In the genomic region with DNA sequence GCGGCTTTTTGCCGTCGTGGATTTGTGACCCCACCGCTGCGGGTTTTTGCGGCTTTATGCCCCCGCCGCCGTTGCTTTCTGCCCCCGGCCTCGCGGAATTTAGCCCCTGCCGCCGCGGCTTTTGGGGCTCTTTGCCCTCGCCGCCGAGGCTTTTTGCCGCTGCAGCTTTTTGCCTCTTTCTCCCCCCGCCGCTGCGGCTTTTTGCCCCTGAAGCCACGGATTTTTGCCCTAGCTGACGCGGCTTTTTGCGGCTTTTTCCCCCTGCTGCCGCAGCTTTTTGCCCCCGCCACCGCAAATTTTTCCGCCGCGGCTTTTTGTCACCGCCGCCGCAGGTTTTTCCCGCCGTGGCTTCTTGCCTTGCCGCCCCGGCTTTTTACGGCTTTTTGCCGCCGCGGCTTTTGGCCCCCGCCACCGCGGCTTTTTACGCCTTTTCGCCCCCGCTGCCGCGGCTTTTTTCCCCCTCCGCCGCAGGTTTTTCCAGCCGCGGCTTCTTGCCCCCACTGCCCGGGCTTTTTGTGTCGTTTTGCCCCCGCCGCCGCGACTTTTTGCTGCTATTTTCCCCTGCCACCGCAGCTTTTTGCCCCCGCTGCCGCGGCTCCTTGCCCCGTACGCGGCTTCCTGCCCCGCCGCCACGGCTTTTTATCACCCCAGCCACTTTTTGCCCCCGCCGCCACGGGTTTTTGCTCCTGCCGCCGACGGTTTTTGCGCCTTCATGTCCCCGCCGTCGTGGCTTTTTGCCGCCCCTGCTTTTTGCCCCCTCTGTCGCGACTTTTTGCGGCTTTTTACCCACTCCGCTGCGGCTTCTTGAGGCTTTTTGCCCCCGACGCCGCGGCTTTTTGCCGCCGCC, we compare ENCODE assay signal across 1 cellular context.
TF ChIP-seq lines count a peak whose summit lies in the region.

No MANE protein-coding gene starts in this region.

TF ChIP-seq in HepG2, 621 proteins besides CTCF, POLR2A, EP300 and RAD21 (continued from another document):
- TF ChIP-seq, protein P1, sequence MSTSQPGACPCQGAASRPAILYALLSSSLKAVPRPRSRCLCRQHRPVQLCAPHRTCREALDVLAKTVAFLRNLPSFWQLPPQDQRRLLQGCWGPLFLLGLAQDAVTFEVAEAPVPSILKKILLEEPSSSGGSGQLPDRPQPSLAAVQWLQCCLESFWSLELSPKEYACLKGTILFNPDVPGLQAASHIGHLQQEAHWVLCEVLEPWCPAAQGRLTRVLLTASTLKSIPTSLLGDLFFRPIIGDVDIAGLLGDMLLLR (CRISPR knock-in tag; IDR thresholded peaks at IDR 0.05): no peak
- TF ChIP-seq FOXP1 (IDR thresholded peaks at IDR 0.05): no peak
- no peak for TF ChIP-seq FOXP1 (CRISPR knock-in tag; IDR thresholded peaks at IDR 0.05)
- TF ChIP-seq KLF16 (CRISPR knock-in tag; IDR thresholded peaks at IDR 0.05): no peak
- TF ChIP-seq, protein P2, sequence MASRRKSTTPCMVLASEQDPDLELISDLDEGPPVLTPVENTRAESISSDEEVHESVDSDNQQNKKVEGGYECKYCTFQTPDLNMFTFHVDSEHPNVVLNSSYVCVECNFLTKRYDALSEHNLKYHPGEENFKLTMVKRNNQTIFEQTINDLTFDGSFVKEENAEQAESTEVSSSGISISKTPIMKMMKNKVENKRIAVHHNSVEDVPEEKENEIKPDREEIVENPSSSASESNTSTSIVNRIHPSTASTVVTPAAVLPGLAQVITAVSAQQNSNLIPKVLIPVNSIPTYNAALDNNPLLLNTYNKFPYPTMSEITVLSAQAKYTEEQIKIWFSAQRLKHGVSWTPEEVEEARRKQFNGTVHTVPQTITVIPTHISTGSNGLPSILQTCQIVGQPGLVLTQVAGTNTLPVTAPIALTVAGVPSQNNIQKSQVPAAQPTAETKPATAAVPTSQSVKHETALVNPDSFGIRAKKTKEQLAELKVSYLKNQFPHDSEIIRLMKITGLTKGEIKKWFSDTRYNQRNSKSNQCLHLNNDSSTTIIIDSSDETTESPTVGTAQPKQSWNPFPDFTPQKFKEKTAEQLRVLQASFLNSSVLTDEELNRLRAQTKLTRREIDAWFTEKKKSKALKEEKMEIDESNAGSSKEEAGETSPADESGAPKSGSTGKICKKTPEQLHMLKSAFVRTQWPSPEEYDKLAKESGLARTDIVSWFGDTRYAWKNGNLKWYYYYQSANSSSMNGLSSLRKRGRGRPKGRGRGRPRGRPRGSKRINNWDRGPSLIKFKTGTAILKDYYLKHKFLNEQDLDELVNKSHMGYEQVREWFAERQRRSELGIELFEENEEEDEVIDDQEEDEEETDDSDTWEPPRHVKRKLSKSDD (CRISPR knock-in tag; IDR thresholded peaks at IDR 0.05; ENCODE audit: low read depth): no peak
- no peak for TF ChIP-seq TCF7L2 (IDR thresholded peaks at IDR 0.05; ENCODE audit: low read depth, low read length)
- TF ChIP-seq, protein P3, sequence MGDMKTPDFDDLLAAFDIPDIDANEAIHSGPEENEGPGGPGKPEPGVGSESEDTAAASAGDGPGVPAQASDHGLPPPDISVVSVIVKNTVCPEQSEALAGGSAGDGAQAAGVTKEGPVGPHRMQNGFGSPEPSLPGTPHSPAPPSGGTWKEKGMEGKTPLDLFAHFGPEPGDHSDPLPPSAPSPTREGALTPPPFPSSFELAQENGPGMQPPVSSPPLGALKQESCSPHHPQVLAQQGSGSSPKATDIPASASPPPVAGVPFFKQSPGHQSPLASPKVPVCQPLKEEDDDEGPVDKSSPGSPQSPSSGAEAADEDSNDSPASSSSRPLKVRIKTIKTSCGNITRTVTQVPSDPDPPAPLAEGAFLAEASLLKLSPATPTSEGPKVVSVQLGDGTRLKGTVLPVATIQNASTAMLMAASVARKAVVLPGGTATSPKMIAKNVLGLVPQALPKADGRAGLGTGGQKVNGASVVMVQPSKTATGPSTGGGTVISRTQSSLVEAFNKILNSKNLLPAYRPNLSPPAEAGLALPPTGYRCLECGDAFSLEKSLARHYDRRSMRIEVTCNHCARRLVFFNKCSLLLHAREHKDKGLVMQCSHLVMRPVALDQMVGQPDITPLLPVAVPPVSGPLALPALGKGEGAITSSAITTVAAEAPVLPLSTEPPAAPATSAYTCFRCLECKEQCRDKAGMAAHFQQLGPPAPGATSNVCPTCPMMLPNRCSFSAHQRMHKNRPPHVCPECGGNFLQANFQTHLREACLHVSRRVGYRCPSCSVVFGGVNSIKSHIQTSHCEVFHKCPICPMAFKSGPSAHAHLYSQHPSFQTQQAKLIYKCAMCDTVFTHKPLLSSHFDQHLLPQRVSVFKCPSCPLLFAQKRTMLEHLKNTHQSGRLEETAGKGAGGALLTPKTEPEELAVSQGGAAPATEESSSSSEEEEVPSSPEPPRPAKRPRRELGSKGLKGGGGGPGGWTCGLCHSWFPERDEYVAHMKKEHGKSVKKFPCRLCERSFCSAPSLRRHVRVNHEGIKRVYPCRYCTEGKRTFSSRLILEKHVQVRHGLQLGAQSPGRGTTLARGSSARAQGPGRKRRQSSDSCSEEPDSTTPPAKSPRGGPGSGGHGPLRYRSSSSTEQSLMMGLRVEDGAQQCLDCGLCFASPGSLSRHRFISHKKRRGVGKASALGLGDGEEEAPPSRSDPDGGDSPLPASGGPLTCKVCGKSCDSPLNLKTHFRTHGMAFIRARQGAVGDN (CRISPR knock-in tag; IDR thresholded peaks at IDR 0.05): no peak
- no peak for TF ChIP-seq SMARCE1 (IDR thresholded peaks at IDR 0.05; ENCODE audit: borderline replicate concordance)
- no peak for TF ChIP-seq ATRX (CRISPR knock-in tag; IDR thresholded peaks at IDR 0.05; ENCODE audit: borderline replicate concordance)
- TF ChIP-seq ZNF547 (CRISPR knock-in tag; IDR thresholded peaks at IDR 0.05): no peak
- TF ChIP-seq, protein P4, sequence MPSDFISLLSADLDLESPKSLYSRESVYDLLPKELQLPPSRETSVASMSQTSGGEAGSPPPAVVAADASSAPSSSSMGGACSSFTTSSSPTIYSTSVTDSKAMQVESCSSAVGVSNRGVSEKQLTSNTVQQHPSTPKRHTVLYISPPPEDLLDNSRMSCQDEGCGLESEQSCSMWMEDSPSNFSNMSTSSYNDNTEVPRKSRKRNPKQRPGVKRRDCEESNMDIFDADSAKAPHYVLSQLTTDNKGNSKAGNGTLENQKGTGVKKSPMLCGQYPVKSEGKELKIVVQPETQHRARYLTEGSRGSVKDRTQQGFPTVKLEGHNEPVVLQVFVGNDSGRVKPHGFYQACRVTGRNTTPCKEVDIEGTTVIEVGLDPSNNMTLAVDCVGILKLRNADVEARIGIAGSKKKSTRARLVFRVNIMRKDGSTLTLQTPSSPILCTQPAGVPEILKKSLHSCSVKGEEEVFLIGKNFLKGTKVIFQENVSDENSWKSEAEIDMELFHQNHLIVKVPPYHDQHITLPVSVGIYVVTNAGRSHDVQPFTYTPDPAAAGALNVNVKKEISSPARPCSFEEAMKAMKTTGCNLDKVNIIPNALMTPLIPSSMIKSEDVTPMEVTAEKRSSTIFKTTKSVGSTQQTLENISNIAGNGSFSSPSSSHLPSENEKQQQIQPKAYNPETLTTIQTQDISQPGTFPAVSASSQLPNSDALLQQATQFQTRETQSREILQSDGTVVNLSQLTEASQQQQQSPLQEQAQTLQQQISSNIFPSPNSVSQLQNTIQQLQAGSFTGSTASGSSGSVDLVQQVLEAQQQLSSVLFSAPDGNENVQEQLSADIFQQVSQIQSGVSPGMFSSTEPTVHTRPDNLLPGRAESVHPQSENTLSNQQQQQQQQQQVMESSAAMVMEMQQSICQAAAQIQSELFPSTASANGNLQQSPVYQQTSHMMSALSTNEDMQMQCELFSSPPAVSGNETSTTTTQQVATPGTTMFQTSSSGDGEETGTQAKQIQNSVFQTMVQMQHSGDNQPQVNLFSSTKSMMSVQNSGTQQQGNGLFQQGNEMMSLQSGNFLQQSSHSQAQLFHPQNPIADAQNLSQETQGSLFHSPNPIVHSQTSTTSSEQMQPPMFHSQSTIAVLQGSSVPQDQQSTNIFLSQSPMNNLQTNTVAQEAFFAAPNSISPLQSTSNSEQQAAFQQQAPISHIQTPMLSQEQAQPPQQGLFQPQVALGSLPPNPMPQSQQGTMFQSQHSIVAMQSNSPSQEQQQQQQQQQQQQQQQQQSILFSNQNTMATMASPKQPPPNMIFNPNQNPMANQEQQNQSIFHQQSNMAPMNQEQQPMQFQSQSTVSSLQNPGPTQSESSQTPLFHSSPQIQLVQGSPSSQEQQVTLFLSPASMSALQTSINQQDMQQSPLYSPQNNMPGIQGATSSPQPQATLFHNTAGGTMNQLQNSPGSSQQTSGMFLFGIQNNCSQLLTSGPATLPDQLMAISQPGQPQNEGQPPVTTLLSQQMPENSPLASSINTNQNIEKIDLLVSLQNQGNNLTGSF (CRISPR knock-in tag; IDR thresholded peaks at IDR 0.05): no peak
- TF ChIP-seq FOXK2 (IDR thresholded peaks at IDR 0.05): no peak
- TF ChIP-seq, protein P5, sequence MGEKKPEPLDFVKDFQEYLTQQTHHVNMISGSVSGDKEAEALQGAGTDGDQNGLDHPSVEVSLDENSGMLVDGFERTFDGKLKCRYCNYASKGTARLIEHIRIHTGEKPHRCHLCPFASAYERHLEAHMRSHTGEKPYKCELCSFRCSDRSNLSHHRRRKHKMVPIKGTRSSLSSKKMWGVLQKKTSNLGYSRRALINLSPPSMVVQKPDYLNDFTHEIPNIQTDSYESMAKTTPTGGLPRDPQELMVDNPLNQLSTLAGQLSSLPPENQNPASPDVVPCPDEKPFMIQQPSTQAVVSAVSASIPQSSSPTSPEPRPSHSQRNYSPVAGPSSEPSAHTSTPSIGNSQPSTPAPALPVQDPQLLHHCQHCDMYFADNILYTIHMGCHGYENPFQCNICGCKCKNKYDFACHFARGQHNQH (CRISPR knock-in tag; IDR thresholded peaks at IDR 0.05): no peak
- no peak for TF ChIP-seq SMAD1 (CRISPR knock-in tag; IDR thresholded peaks at IDR 0.05; ENCODE audit: borderline replicate concordance, low read depth)
- no peak for TF ChIP-seq ASH2L (IDR thresholded peaks at IDR 0.05; ENCODE audit: insufficient read length, low read depth, low read length)
- TF ChIP-seq MXD4 (CRISPR knock-in tag; IDR thresholded peaks at IDR 0.05): no peak
